19 cellular contexts compared by ENCODE assay signal in genomic region chr3:84905556-84905920, GRCh38. TPM values are rescaled to one million over a fixed set of nuclear protein-coding genes. Genes with fewer than 3 reads are reported as not detected.
DNase-seq lines count a peak whose midpoint lies in the region; ATAC-seq and TF ChIP-seq lines count a peak whose summit lies in the region.
"Had no signal": no experiment of that assay in that cellular context is flagged by ENCODE, and none has a peak within 500 bp of the region (broad histone marks: within the 10 kb centered on the region; RNA-seq: fewer than 3 reads in every experiment).

No MANE protein-coding gene starts in this region.

- H3K36me3 Mint-ChIP-seq in central memory CD8-positive, alpha-beta T cell (ENCODE audit: insufficient read depth): no peaks in the 10 kb centered on the region
- H3K36me3 Mint-ChIP-seq in activated T-cell treated with anti-CD3 and anti-CD28 coated beads, Interleukin-2, amount 50 U/mL, for 4 hours (ENCODE audit: insufficient read depth): no peaks in the 10 kb centered on the region
- H3K36me3 Mint-ChIP-seq: CD4-positive, alpha-beta memory T cell had no signal

- H3K27ac ChIP-seq in psoas muscle: no peak overlapping the region

- H3K27ac Mint-ChIP-seq in central memory CD8-positive, alpha-beta T cell (ENCODE audit: low read depth): no peak overlapping the region
- H3K27ac Mint-ChIP-seq: CD4-positive, alpha-beta memory T cell; GM23338; HFFc6 had no signal

- no peaks in the 10 kb centered on the region for H3K27me3 Mint-ChIP-seq in central memory CD8-positive, alpha-beta T cell
- H3K27me3 Mint-ChIP-seq in activated T-cell treated with anti-CD3 and anti-CD28 coated beads, Interleukin-2, amount 50 U/mL, for 4 hours (ENCODE audit: low read depth): no peaks in the 10 kb centered on the region
- H3K27me3 Mint-ChIP-seq: CD4-positive, alpha-beta memory T cell had no signal

- H3K4me1 Mint-ChIP-seq in central memory CD8-positive, alpha-beta T cell: no peaks in the 10 kb centered on the region
- H3K4me1 Mint-ChIP-seq in activated T-cell treated with anti-CD3 and anti-CD28 coated beads, Interleukin-2, amount 50 U/mL, for 4 hours (ENCODE audit: low read depth): no peaks in the 10 kb centered on the region
- H3K4me1 Mint-ChIP-seq: CD4-positive, alpha-beta memory T cell; GM23338 had no signal

- peak; percentile 19 for ATAC-seq in central memory CD8-positive, alpha-beta T cell (replicated peaks; ENCODE audit: extremely low read depth, poor library complexity, severe bottlenecking)
- peak; percentile 7 to 67 (median 18) for ATAC-seq in psoas muscle
- no peak for ATAC-seq in activated T-cell treated with anti-CD3 and anti-CD28 coated beads, Interleukin-2, amount 50 U/mL, for 4 hours

- H3K9me3 Mint-ChIP-seq in central memory CD8-positive, alpha-beta T cell: peaks cover 13% of the 10 kb centered on the region
- no peaks in the 10 kb centered on the region for H3K9me3 Mint-ChIP-seq in activated T-cell treated with anti-CD3 and anti-CD28 coated beads, Interleukin-2, amount 50 U/mL, for 4 hours

- peak overlapping the region; percentile 46 for H3K4me3 ChIP-seq in psoas muscle
- H3K4me3 ChIP-seq: GM23338, HAP-1 had no signal

- H3K4me1 ChIP-seq in psoas muscle: no peaks in the 10 kb centered on the region
- H3K4me1 ChIP-seq: HAP-1 had no signal

- peaks cover 0 to 3% (median 0%) of the 10 kb centered on the region in 3 donors for H3K27me3 ChIP-seq in psoas muscle (ENCODE audit: insufficient read depth in 3 of 3, low read length in 2 of 3)

- no peak overlapping the region for H3K4me3 Mint-ChIP-seq in central memory CD8-positive, alpha-beta T cell
- no peak overlapping the region for H3K4me3 Mint-ChIP-seq in activated T-cell treated with anti-CD3 and anti-CD28 coated beads, Interleukin-2, amount 50 U/mL, for 4 hours
- H3K4me3 Mint-ChIP-seq: CD4-positive, alpha-beta memory T cell; GM23338; HFFc6 had no signal

- no peak for TF ChIP-seq CTCF in psoas muscle (IDR thresholded peaks at IDR 0.05)

- H3K9me3 ChIP-seq in psoas muscle: no peaks in the 10 kb centered on the region
- H3K9me3 ChIP-seq: HAP-1 had no signal

- no peak for DNase-seq in central memory CD8-positive, alpha-beta T cell (ENCODE audit: low spot score in 2 of 2)
- DNase-seq in myocyte (ENCODE audit: low read depth) (peak; percentile 0), psoas muscle (no peak), inferior parietal cortex (ENCODE audit: extremely low spot score) (no peak), iPS-NIHi7 (ENCODE audit: extremely low spot score) (no peak)
- no peak for DNase-seq in activated T-cell treated with anti-CD3 and anti-CD28 coated beads, Interleukin-2, amount 50 U/mL, for 4 hours
- DNase-seq: C1 segment of cervical spinal cord; Calu3; CD4-positive, alpha-beta memory T cell; COR-L47; DMS53; DMS79 treated with DMSO at 0.1 percent for 48 hours; GF-D8; HFFc6 had no signal

- no peaks in the 10 kb centered on the region for H3K36me3 ChIP-seq in psoas muscle (ENCODE audit: insufficient read depth in 1 of 2, low read depth in 1 of 2)
- H3K36me3 ChIP-seq: HAP-1 had no signal

- intact Hi-C loops in psoas muscle (cut with DNase I): no loop called here

- WGBS in psoas muscle, 3 donors: 31 to 59% (median 39%) methylated on average over 5 of the region's 5 CpGs

RNA-seq across cellular contexts. Expression of gene CADM2, which starts 53.3 kb away (rescaled TPM):
- 1.8 and 2.1 TPM in 2 replicates for total RNA-seq in myocyte
- 0.05 TPM for polyA plus RNA-seq in myocyte (2012)
- total RNA-seq in psoas muscle: 10 to 100 TPM in 1 of 4 donors, 1 to 10 TPM in 3; 5.1 to 15.7 (median 5.8) TPM
- 1 to 10 TPM; 3.6 to 9.9 (median 6.5) TPM for polyA plus RNA-seq in psoas muscle
- total RNA-seq in activated T-cell treated with anti-CD3 and anti-CD28 coated beads, Interleukin-2, amount 50 U/mL, for 4 hours: not detected
- total RNA-seq: A172, G401, HFFc6 had no signal
- polyA plus RNA-seq: BJ had no signal

Comparison
In these comparisons a context has a peak if more than half of its experiments do, and no peak if none do; other contexts are left out.
1. ATAC-seq: peak in central memory CD8-positive, alpha-beta T cell (single experiment) and psoas muscle (4 of 4); none in activated T-cell treated with anti-CD3 and anti-CD28 coated beads, Interleukin-2, amount 50 U/mL, for 4 hours (0 of 2).